23 cellular contexts compared by ENCODE assay signal in the genomic region with DNA sequence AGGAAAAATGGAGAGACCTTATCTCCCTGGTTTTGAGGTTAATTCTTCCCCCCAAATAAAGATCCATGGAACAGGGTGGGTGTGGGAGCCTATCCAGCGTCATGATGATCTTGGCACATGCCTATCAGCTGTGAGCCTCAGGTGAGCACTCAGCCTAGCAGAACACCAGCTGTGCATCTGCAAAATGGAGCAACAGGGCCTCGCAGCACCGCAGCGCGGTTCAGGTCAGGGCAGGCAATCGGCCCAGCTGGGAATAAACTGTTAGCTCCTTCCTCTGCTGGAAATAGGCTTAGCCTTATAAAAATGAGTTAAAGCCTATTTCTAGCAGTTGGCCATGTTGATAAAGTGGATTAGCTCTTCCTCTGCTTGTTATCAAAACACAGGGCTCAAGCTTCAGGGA. TPM values are rescaled to one million over a fixed set of nuclear protein-coding genes. Genes with fewer than 3 reads are reported as not detected.
"Had no signal": no experiment of that assay in that cellular context is flagged by ENCODE, and none has a peak within 500 bp of the region (broad histone marks: within the 10 kb centered on the region; RNA-seq: fewer than 3 reads in every experiment).

No MANE protein-coding gene starts in this region.

- H3K27ac ChIP-seq: left lung, neutrophil, pancreas, right lobe of liver, stomach, testis had no signal

- H3K4me1 ChIP-seq: left lung, pancreas, right lobe of liver, stomach, testis had no signal

- H3K27me3 Mint-ChIP-seq: dendritic cell treated with granulocyte-macrophage colony-stimulating factor and Interleukin-4, amounts not matched to agents 40 ng/mL and 50 ng/mL, for 4 days had no signal

- DNase-seq: activated CD4-positive, alpha-beta memory T cell treated with anti-CD3 and anti-CD28 coated beads, Interleukin-2, amount 10 ng/mL, durations not matched to agents 7 days and 5 days; activated CD4-positive, alpha-beta T cell treated with anti-CD3 and anti-CD28 coated beads for 4 hours; activated CD8-positive, alpha-beta memory T cell treated with anti-CD3 and anti-CD28 coated beads, Interleukin-2, amount 10 ng/mL, durations not matched to agents 7 days and 5 days; activated naive CD4-positive, alpha-beta T cell treated with anti-CD3 and anti-CD28 coated beads for 36 hours; effector memory CD8-positive, alpha-beta T cell; left lung; mammary epithelial cell; naive B cell; pancreas; right lobe of liver; stimulated activated CD4-positive, alpha-beta T cell treated with anti-CD3 and anti-CD28 coated beads, Interleukin-4, amount 100 ng/mL, for 1 hour; stomach; testis had no signal

- H3K4me1 Mint-ChIP-seq: activated CD4-positive, alpha-beta memory T cell treated with anti-CD3 and anti-CD28 coated beads, Interleukin-2, amount 10 ng/mL, durations not matched to agents 7 days and 5 days; activated CD8-positive, alpha-beta memory T cell treated with anti-CD3 and anti-CD28 coated beads, Interleukin-2, amount 10 ng/mL, durations not matched to agents 7 days and 5 days; activated T-helper 17 cell treated with anti-CD3 and anti-CD28 coated beads, Interleukin-2, amount 50 U/mL, for 72 hours; WTC11 had no signal

- H3K9me3 Mint-ChIP-seq: activated CD4-positive, alpha-beta memory T cell treated with anti-CD3 and anti-CD28 coated beads, Interleukin-2, amount 10 ng/mL, durations not matched to agents 7 days and 5 days; activated naive CD4-positive, alpha-beta T cell treated with anti-CD3 and anti-CD28 coated beads for 36 hours; activated T-helper 17 cell treated with anti-CD3 and anti-CD28 coated beads, Interleukin-2, amount 50 U/mL, for 72 hours; dendritic cell treated with granulocyte-macrophage colony-stimulating factor and Interleukin-4, amounts not matched to agents 40 ng/mL and 50 ng/mL, for 4 days; effector memory CD8-positive, alpha-beta T cell had no signal

- H3K36me3 ChIP-seq: left lung, neutrophil, pancreas, right lobe of liver, stomach had no signal

- FAIRE-seq: keratinocyte, pancreas, TTC549, urothelium cell line had no signal

- H3K4me3 Mint-ChIP-seq: activated CD4-positive, alpha-beta memory T cell treated with anti-CD3 and anti-CD28 coated beads, Interleukin-2, amount 10 ng/mL, durations not matched to agents 7 days and 5 days; activated CD8-positive, alpha-beta memory T cell treated with anti-CD3 and anti-CD28 coated beads, Interleukin-2, amount 10 ng/mL, durations not matched to agents 7 days and 5 days; activated naive CD4-positive, alpha-beta T cell treated with anti-CD3 and anti-CD28 coated beads for 36 hours; activated T-helper 17 cell treated with anti-CD3 and anti-CD28 coated beads, Interleukin-2, amount 50 U/mL, for 72 hours; dendritic cell treated with granulocyte-macrophage colony-stimulating factor and Interleukin-4, amounts not matched to agents 40 ng/mL and 50 ng/mL, for 4 days; effector memory CD8-positive, alpha-beta T cell; naive B cell; WTC11 had no signal

- H3K27me3 ChIP-seq: neutrophil, pancreas, right lobe of liver, testis had no signal

- H3K4me2 ChIP-seq: smooth muscle cell had no signal

- H3K27ac Mint-ChIP-seq: activated CD4-positive, alpha-beta memory T cell treated with anti-CD3 and anti-CD28 coated beads, Interleukin-2, amount 10 ng/mL, durations not matched to agents 7 days and 5 days; activated CD8-positive, alpha-beta memory T cell treated with anti-CD3 and anti-CD28 coated beads, Interleukin-2, amount 10 ng/mL, durations not matched to agents 7 days and 5 days; activated naive CD4-positive, alpha-beta T cell treated with anti-CD3 and anti-CD28 coated beads for 36 hours; activated T-helper 17 cell treated with anti-CD3 and anti-CD28 coated beads, Interleukin-2, amount 50 U/mL, for 72 hours; dendritic cell treated with granulocyte-macrophage colony-stimulating factor and Interleukin-4, amounts not matched to agents 40 ng/mL and 50 ng/mL, for 4 days; effector memory CD8-positive, alpha-beta T cell; WTC11 had no signal

- H3K4me3 ChIP-seq: left lung, pancreas, right lobe of liver, smooth muscle cell, stomach, testis had no signal

- ATAC-seq: activated CD8-positive, alpha-beta memory T cell treated with anti-CD3 and anti-CD28 coated beads, Interleukin-2, amount 10 ng/mL, durations not matched to agents 7 days and 5 days; activated T-helper 17 cell treated with anti-CD3 and anti-CD28 coated beads, Interleukin-2, amount 50 U/mL, for 72 hours; effector memory CD8-positive, alpha-beta T cell; left lung; pancreas; right lobe of liver; WTC11 had no signal

- H3K9me3 ChIP-seq: left lung, neutrophil, pancreas, right lobe of liver, stomach, testis had no signal

- H3K36me3 Mint-ChIP-seq: activated CD8-positive, alpha-beta memory T cell treated with anti-CD3 and anti-CD28 coated beads, Interleukin-2, amount 10 ng/mL, durations not matched to agents 7 days and 5 days had no signal

RNA-seq across cellular contexts. Expression of a gene that starts 35.1 kb away (rescaled TPM):
- total RNA-seq: activated T-helper 17 cell treated with anti-CD3 and anti-CD28 coated beads, Interleukin-2, amount 50 U/mL, for 72 hours; pulmonary artery endothelial cell; T-helper 2 cell treated with Interferon-gamma antibody and Interleukin-4, amounts not matched to agents 100 ng/mL and 5 ng/mL, for 36 hours had no signal
